Comparison of ENCODE assay signal across 25 cellular contexts in genomic region chr2:72581560-72582181, GRCh38.
DNase-seq lines count a peak whose midpoint lies in the region; ATAC-seq and TF ChIP-seq lines count a peak whose summit lies in the region.
"Had no signal": no experiment of that assay in that cellular context is flagged by ENCODE, and none has a peak within 500 bp of the region (broad histone marks: within the 10 kb centered on the region; RNA-seq: fewer than 3 reads in every experiment).

No MANE protein-coding gene starts in this region.

- H3K36me3 Mint-ChIP-seq in HFFc6 (ENCODE audit: low read depth), result no peaks in the 10 kb centered on the region
- H3K36me3 Mint-ChIP-seq: stimulated activated effector memory CD8-positive, alpha-beta T cell treated with anti-CD3 and anti-CD28 coated beads, Interleukin-12 subunit alpha, Interleukin-12 subunit beta, amount 100 ng/mL, for 72 hours had no signal

- in situ Hi-C loops in astrocyte of the cerebellum (cut with HindIII; ENCODE audit: low sequenced_read_pairs), result loop anchor here (25.0 kb wide), 1 partner anchor 394 kb away; no protein-coding TSS in a partner anchor

- H3K4me3 ChIP-seq in BE2C (ENCODE audit: low read depth, low read length) (no peak overlapping the region), astrocyte of the cerebellum (ENCODE audit: low read depth, low read length) (no peak overlapping the region), iPS DF 6.9 (ENCODE audit: low read length) (no peak overlapping the region), esophagus muscularis mucosa (no peak overlapping the region)
- H3K4me3 ChIP-seq: BLaER1 treated with 17β-estradiol and CSF1 and Interleukin-3, amounts not matched to agents 10 nM and 100 nM; GM23248; tibial nerve had no signal

- no peak overlapping the region for H3K27ac Mint-ChIP-seq in HFFc6
- H3K27ac Mint-ChIP-seq: stimulated activated effector memory CD8-positive, alpha-beta T cell treated with anti-CD3 and anti-CD28 coated beads, Interleukin-12 subunit alpha, Interleukin-12 subunit beta, amount 100 ng/mL, for 72 hours had no signal

- DNase-seq in BE2C (no peak), HFFc6 (no peak), astrocyte of the cerebellum (ENCODE audit: low read depth) (no peak), iPS DF 6.9 (ENCODE audit: low read depth, low spot score) (peak; percentile 13), T-helper 9 cell (no peak), esophagus muscularis mucosa (ENCODE audit: extremely low spot score) (no peak), AML-193 (lab: John Stamatoyannopoulos, UW) (no peak)
- DNase-seq: activated CD4-positive, alpha-beta T cell treated with anti-CD3 and anti-CD28 coated beads for 48 hours; activated CD8-positive, alpha-beta memory T cell treated with anti-CD3 and anti-CD28 coated beads, Interleukin-2, amount 50 U/mL, for 4 hours; activated gamma-delta T cell; amygdala; cortex of kidney; DMS 273 treated with DMSO at 0.1 percent for 48 hours; GM23248; head of caudate nucleus; NCI-H1436; NCI-H226; SHP77 treated with DMSO at 0.1 percent for 48 hours had no signal

- no peak for TF ChIP-seq EP300 in esophagus muscularis mucosa (IDR thresholded peaks at IDR 0.05)

- no peak overlapping the region for H3K4me3 Mint-ChIP-seq in HFFc6
- H3K4me3 Mint-ChIP-seq: neural crest cell; stimulated activated effector memory CD8-positive, alpha-beta T cell treated with anti-CD3 and anti-CD28 coated beads, Interleukin-12 subunit alpha, Interleukin-12 subunit beta, amount 100 ng/mL, for 72 hours had no signal

- H3K9me3 Mint-ChIP-seq in HFFc6, result no peaks in the 10 kb centered on the region
- H3K9me3 Mint-ChIP-seq: stimulated activated effector memory CD8-positive, alpha-beta T cell treated with anti-CD3 and anti-CD28 coated beads, Interleukin-12 subunit alpha, Interleukin-12 subunit beta, amount 100 ng/mL, for 72 hours had no signal

- no peak overlapping the region for H3K27ac ChIP-seq in iPS DF 6.9 (ENCODE audit: low read length)
- H3K27ac ChIP-seq in esophagus muscularis mucosa (replicated peaks in 1 of 4), result no peak overlapping the region
- H3K27ac ChIP-seq: BLaER1 treated with 17β-estradiol and CSF1 and Interleukin-3, amounts not matched to agents 10 nM and 100 nM; GM23248; KMS-11; tibial nerve had no signal

- TF ChIP-seq POLR2A in esophagus muscularis mucosa (IDR thresholded peaks at IDR 0.05; ENCODE audit: low read depth), result no peak

- H3K9me3 ChIP-seq in BE2C (no peaks in the 10 kb centered on the region), iPS DF 6.9 (ENCODE audit: control insufficient read depth, insufficient read depth, low read length) (no peaks in the 10 kb centered on the region), esophagus muscularis mucosa (no peaks in the 10 kb centered on the region)
- H3K9me3 ChIP-seq: BLaER1 treated with 17β-estradiol and CSF1 and Interleukin-3, amounts not matched to agents 10 nM and 100 nM; tibial nerve had no signal

- no CpG with 5 or more reads among the region's 5 CpGs for WGBS in iPS DF 6.9 (ENCODE audit: insufficient coverage, insufficient read length)
- WGBS in esophagus muscularis mucosa, result 76% methylated on average over 5 of the region's 5 CpGs

- peaks cover 4% of the 10 kb centered on the region; the same call in 1 of the 2 replicates for H3K27me3 Mint-ChIP-seq in HFFc6 (ENCODE audit: insufficient read depth)

- TF ChIP-seq CTCF in BE2C (IDR thresholded peaks at IDR 0.05; ENCODE audit: low read depth, low read length) (0 out of 2 replicates have a peak, but pooled peaks have one; percentile 12), HFFc6 (IDR thresholded peaks at IDR 0.05) (peak; percentile 54), astrocyte of the cerebellum (IDR thresholded peaks at IDR 0.05; ENCODE audit: low read depth, low read length, missing control alignments) (peak; percentile 10), esophagus muscularis mucosa (IDR thresholded peaks at IDR 0.05) (no peak)

- H3K4me1 ChIP-seq in BE2C (no peaks in the 10 kb centered on the region), iPS DF 6.9 (ENCODE audit: control insufficient read depth, insufficient read depth, low read length) (no peaks in the 10 kb centered on the region), esophagus muscularis mucosa (peaks cover 0 to 16% (median 15%) of the 10 kb centered on the region in 4 donors)

- H3K27me3 ChIP-seq in BE2C (no peaks in the 10 kb centered on the region), iPS DF 6.9 (ENCODE audit: control insufficient read depth, insufficient read depth, low read length) (no peaks in the 10 kb centered on the region), esophagus muscularis mucosa (no peaks in the 10 kb centered on the region)
- H3K27me3 ChIP-seq: BLaER1 treated with 17β-estradiol and CSF1 and Interleukin-3, amounts not matched to agents 10 nM and 100 nM; tibial nerve had no signal

- intact Hi-C loops in esophagus muscularis mucosa (cut with DNase I), result loop anchor here (5.0 to 10.0 kb wide), 3 partner anchors 429 to 1037 kb away; no protein-coding TSS in a partner anchor

- peaks cover 30% of the 10 kb centered on the region for H3K4me1 Mint-ChIP-seq in HFFc6 (ENCODE audit: low read depth)
- H3K4me1 Mint-ChIP-seq: stimulated activated effector memory CD8-positive, alpha-beta T cell treated with anti-CD3 and anti-CD28 coated beads, Interleukin-12 subunit alpha, Interleukin-12 subunit beta, amount 100 ng/mL, for 72 hours had no signal

- H3K36me3 ChIP-seq in BE2C (no peaks in the 10 kb centered on the region), iPS DF 6.9 (ENCODE audit: control insufficient read depth, insufficient read depth, low read length) (no peaks in the 10 kb centered on the region), esophagus muscularis mucosa (no peaks in the 10 kb centered on the region)
- H3K36me3 ChIP-seq: BLaER1 treated with 17β-estradiol and CSF1 and Interleukin-3, amounts not matched to agents 10 nM and 100 nM; tibial nerve had no signal

- ATAC-seq in HG03097 (IDR thresholded peaks at IDR 0.05; ENCODE audit: low FRiP score, unreplicated experiment), result no peak
- ATAC-seq: esophagus mucosa; stimulated activated effector memory CD8-positive, alpha-beta T cell treated with anti-CD3 and anti-CD28 coated beads, Interleukin-12 subunit alpha, Interleukin-12 subunit beta, amount 100 ng/mL, for 72 hours had no signal

Comparison
In these comparisons a context has a peak if more than half of its experiments do, and no peak if none do; other contexts are left out.
1. CTCF ChIP-seq: peak in BE2C (single experiment), HFFc6 (single experiment) and astrocyte of the cerebellum (single experiment); none in esophagus muscularis mucosa (0 of 3).